10 cellular contexts compared by ENCODE assay signal in the genomic region with DNA sequence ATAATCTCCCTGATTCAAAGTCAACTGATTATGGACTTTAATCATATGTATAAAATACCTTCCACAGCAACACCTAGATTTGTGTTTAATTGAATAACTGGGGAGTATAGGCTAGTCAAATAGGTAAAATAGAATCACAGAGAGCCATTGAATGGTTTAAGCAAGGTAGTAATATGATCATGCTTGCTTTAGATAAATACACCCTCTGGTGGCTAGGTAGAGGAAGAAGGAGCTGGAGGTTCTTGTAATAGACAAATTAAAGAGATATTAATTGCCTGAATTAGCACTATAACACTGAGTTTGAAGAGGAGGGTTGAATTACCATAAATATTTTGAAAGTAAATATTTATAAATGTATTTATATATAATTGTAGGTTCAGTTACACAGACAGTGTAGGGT. TPM values are rescaled to one million over a fixed set of nuclear protein-coding genes. Genes with fewer than 3 reads are reported as not detected.
DNase-seq lines count a peak whose midpoint lies in the region; ATAC-seq, FAIRE-seq and TF ChIP-seq lines count a peak whose summit lies in the region.
"Had no signal": no experiment of that assay in that cellular context is flagged by ENCODE, and none has a peak within 500 bp of the region (broad histone marks: within the 10 kb centered on the region; RNA-seq: fewer than 3 reads in every experiment).

No MANE protein-coding gene starts in this region.

- no peaks in the 10 kb centered on the region for H3K4me1 Mint-ChIP-seq in nephron progenitor cell
- H3K4me1 Mint-ChIP-seq in naive thymus-derived CD4-positive, alpha-beta T cell = no peaks in the 10 kb centered on the region
- H3K4me1 Mint-ChIP-seq: activated naive CD8-positive, alpha-beta T cell treated with anti-CD3 and anti-CD28 coated beads, Interleukin-2, amount 10 ng/mL, durations not matched to agents 7 days and 5 days had no signal

- no peaks in the 10 kb centered on the region for H3K4me1 ChIP-seq in naive thymus-derived CD4-positive, alpha-beta T cell (ENCODE audit: control insufficient read depth in 2 of 2, insufficient read depth in 2 of 2, low read length in 2 of 2)
- no peaks in the 10 kb centered on the region for H3K4me1 ChIP-seq in aorta (ENCODE audit: control insufficient read depth in 1 of 2, insufficient read depth in 2 of 2, low read length in 2 of 2)

- H3K36me3 Mint-ChIP-seq in nephron progenitor cell (ENCODE audit: low read depth) = no peaks in the 10 kb centered on the region
- no peaks in the 10 kb centered on the region for H3K36me3 Mint-ChIP-seq in naive thymus-derived CD4-positive, alpha-beta T cell
- H3K36me3 Mint-ChIP-seq: activated naive CD8-positive, alpha-beta T cell treated with anti-CD3 and anti-CD28 coated beads, Interleukin-2, amount 10 ng/mL, durations not matched to agents 7 days and 5 days had no signal

- H3K9me3 ChIP-seq in naive thymus-derived CD4-positive, alpha-beta T cell (ENCODE audit: control insufficient read depth in 2 of 3, low read length in 3 of 3) = no peaks in the 10 kb centered on the region
- H3K9me3 ChIP-seq in aorta (ENCODE audit: control insufficient read depth, low read length) = no peaks in the 10 kb centered on the region

- peaks cover 18% of the 10 kb centered on the region for H3K9me3 Mint-ChIP-seq in nephron progenitor cell
- peaks cover 0 to 15% (median 4%) of the 10 kb centered on the region in 11 donors for H3K9me3 Mint-ChIP-seq in naive thymus-derived CD4-positive, alpha-beta T cell
- H3K9me3 Mint-ChIP-seq: activated naive CD8-positive, alpha-beta T cell treated with anti-CD3 and anti-CD28 coated beads, Interleukin-2, amount 10 ng/mL, durations not matched to agents 7 days and 5 days had no signal

- intact Hi-C loops in naive thymus-derived CD4-positive, alpha-beta T cell (cut with micrococcal nuclease) = no loop called here
- intact Hi-C loops in aorta (cut with DNase I) = loop anchor here in 1 of 2 donors (10.0 kb wide), 1 partner anchor 155 kb away; no protein-coding TSS in a partner anchor

- ATAC-seq in naive thymus-derived CD4-positive, alpha-beta T cell = no peak
- ATAC-seq in aorta (ENCODE audit: low FRiP score) = no peak

- POLR2A ChIA-PET in naive thymus-derived CD4-positive, alpha-beta T cell (lab: Charles Lee) = no interaction called here

- H3K27me3 ChIP-seq in H7 (ENCODE audit: control insufficient read depth, insufficient read depth, low read length) = no peaks in the 10 kb centered on the region
- H3K27me3 ChIP-seq in naive thymus-derived CD4-positive, alpha-beta T cell (ENCODE audit: control insufficient read depth in 2 of 2, insufficient read depth in 2 of 2, low read length in 2 of 2) = no peaks in the 10 kb centered on the region
- H3K27me3 ChIP-seq in aorta (ENCODE audit: control insufficient read depth in 1 of 2, insufficient read depth in 2 of 2, low read length in 1 of 2) = no peaks in the 10 kb centered on the region

- H3K4me3 ChIP-seq in H7 (ENCODE audit: insufficient read depth, low read depth, low read length) (no peak overlapping the region), choroid plexus epithelial cell (ENCODE audit: low read depth, low read length) (no peak overlapping the region), aorta (ENCODE audit: low read length in 2 of 2) (no peak overlapping the region)
- no peak overlapping the region for H3K4me3 ChIP-seq in naive thymus-derived CD4-positive, alpha-beta T cell (ENCODE audit: low read length)
- H3K4me3 ChIP-seq: SK-N-MC had no signal

- H3K27me3 Mint-ChIP-seq in nephron progenitor cell (ENCODE audit: low read depth, poor library complexity) = peaks cover 10% of the 10 kb centered on the region
- peaks cover 0 to 13% (median 5%) of the 10 kb centered on the region in 5 donors for H3K27me3 Mint-ChIP-seq in naive thymus-derived CD4-positive, alpha-beta T cell
- H3K27me3 Mint-ChIP-seq: activated naive CD8-positive, alpha-beta T cell treated with anti-CD3 and anti-CD28 coated beads, Interleukin-2, amount 10 ng/mL, durations not matched to agents 7 days and 5 days had no signal

- CTCF ChIA-PET in naive thymus-derived CD4-positive, alpha-beta T cell (lab: Charles Lee) = no interaction called here

- H3K4me3 Mint-ChIP-seq in nephron progenitor cell = no peak overlapping the region
- H3K4me3 Mint-ChIP-seq in naive thymus-derived CD4-positive, alpha-beta T cell = no peak overlapping the region
- H3K4me3 Mint-ChIP-seq: activated naive CD8-positive, alpha-beta T cell treated with anti-CD3 and anti-CD28 coated beads, Interleukin-2, amount 10 ng/mL, durations not matched to agents 7 days and 5 days had no signal

- H3K36me3 ChIP-seq in H7 (replicated peaks; ENCODE audit: control insufficient read depth, insufficient read depth, low read length) = no peaks in the 10 kb centered on the region
- H3K36me3 ChIP-seq in naive thymus-derived CD4-positive, alpha-beta T cell (ENCODE audit: control insufficient read depth in 2 of 3, insufficient read depth in 3 of 3, low read length in 3 of 3) = no peaks in the 10 kb centered on the region
- no peaks in the 10 kb centered on the region for H3K36me3 ChIP-seq in aorta (ENCODE audit: control insufficient read depth in 1 of 2, insufficient read depth in 2 of 2, low read length in 1 of 2)

- DNase-seq in H7 (peak; percentile 5), NCI-H2171 (lab: John Stamatoyannopoulos, UW) (peak; percentile 8), choroid plexus epithelial cell (ENCODE audit: low read depth) (peak; percentile 76), nephron progenitor cell (no peak), aorta (no peak), urothelium cell line (ENCODE audit: low spot score) (no peak), occipital lobe (lab: John Stamatoyannopoulos, UW) (no peak)
- no peak for DNase-seq in naive thymus-derived CD4-positive, alpha-beta T cell
- DNase-seq: activated naive CD8-positive, alpha-beta T cell treated with anti-CD3 and anti-CD28 coated beads, Interleukin-2, amount 10 ng/mL, durations not matched to agents 7 days and 5 days had no signal

- no peak overlapping the region for H3K27ac Mint-ChIP-seq in nephron progenitor cell
- H3K27ac Mint-ChIP-seq in naive thymus-derived CD4-positive, alpha-beta T cell = no peak overlapping the region
- H3K27ac Mint-ChIP-seq: activated naive CD8-positive, alpha-beta T cell treated with anti-CD3 and anti-CD28 coated beads, Interleukin-2, amount 10 ng/mL, durations not matched to agents 7 days and 5 days had no signal

- TF ChIP-seq CTCF in choroid plexus epithelial cell (conservative IDR thresholded peaks at IDR 0.05; ENCODE audit: low read depth, low read length) = peak; percentile 58
- TF ChIP-seq CTCF in nephron progenitor cell (IDR thresholded peaks at IDR 0.05) = peak; percentile 22

- FAIRE-seq in urothelium cell line (lab: Jason Lieb, UNC) = no peak

- no peak overlapping the region for H3K27ac ChIP-seq in naive thymus-derived CD4-positive, alpha-beta T cell (ENCODE audit: low read depth, low read length)
- no peak overlapping the region for H3K27ac ChIP-seq in aorta (ENCODE audit: low read depth in 1 of 2, low read length in 2 of 2)
- H3K27ac ChIP-seq: SK-N-MC had no signal

RNA-seq across cellular contexts. Expression of a gene that starts 40.3 kb away (rescaled TPM):
- total RNA-seq in H7 (2014; rRNA removed; shearing (Covaris generic)) = 0.10 TPM in 1 of 2 replicates, not detected in the other
- total RNA-seq in naive thymus-derived CD4-positive, alpha-beta T cell = not detected
- not detected for polyA plus RNA-seq in naive thymus-derived CD4-positive, alpha-beta T cell
- 1 to 10 TPM; 2.1 to 2.2 TPM for total RNA-seq in aorta
- 1 to 10 TPM; 2.8 to 9.3 TPM for polyA plus RNA-seq in aorta
- total RNA-seq in occipital lobe = 0.94 TPM
- total RNA-seq: activated naive CD8-positive, alpha-beta T cell treated with anti-CD3 and anti-CD28 coated beads, Interleukin-2, amount 10 ng/mL, durations not matched to agents 7 days and 5 days had no signal

Comparison
In these comparisons a context has a peak if more than half of its experiments do, and no peak if none do; other contexts are left out.
1. DNase-seq: peak in H7 (single experiment), NCI-H2171 (single experiment) and choroid plexus epithelial cell (single experiment); none in nephron progenitor cell (single experiment), naive thymus-derived CD4-positive, alpha-beta T cell (0 of 9), aorta (0 of 2), urothelium cell line (single experiment) and occipital lobe (single experiment).